ENCODE assay signal across 8 cellular contexts in genomic region chr17:76714822-76715461, GRCh38. TPM values are rescaled to one million over a fixed set of nuclear protein-coding genes. Genes with fewer than 3 reads are reported as not detected.
A peak's percentile ranks its signal among the peaks of the same experiment; 100 is the strongest.
DNase-seq lines count a peak whose midpoint lies in the region; ATAC-seq and TF ChIP-seq lines count a peak whose summit lies in the region.

No MANE protein-coding gene starts in this region.

- H3K9me2 ChIP-seq in HCT116 (ENCODE audit: insufficient read depth): no peaks in the 10 kb centered on the region

- TF ChIP-seq POLR2A in HCT116 (IDR thresholded peaks at IDR 0.05; ENCODE audit: borderline replicate concordance, extremely low read depth, insufficient read depth, insufficient read length): no peak

- CTCF ChIA-PET in HCT116 (lab: Charles Lee): no interaction called here

- peaks cover 23% of the 10 kb centered on the region for H3K79me2 ChIP-seq in HCT116 (ENCODE audit: insufficient read depth, low read length)

- H3K27me3 ChIP-seq in HCT116 (ENCODE audit: insufficient read depth, low read length): no peaks in the 10 kb centered on the region

- ATAC-seq in HCT116: peak; percentile 28
- no peak for ATAC-seq in GM18498 (IDR thresholded peaks at IDR 0.05; ENCODE audit: unreplicated experiment)
- ATAC-seq in GM21619 (IDR thresholded peaks at IDR 0.05; ENCODE audit: unreplicated experiment): no peak

- H3K4me3 ChIP-seq in AG09309 (ENCODE audit: control insufficient read depth, low read depth, low read length): no peak overlapping the region
- H3K4me3 ChIP-seq in HCT116 (replicated peaks in 1 of 2; ENCODE audit: low read depth in 1 of 2, low read length in 2 of 2): no peak overlapping the region

- BruUV-seq in HCT116 (replicated peaks; lab: Mats Ljungman, UMichigan): no TSS peak

- peak overlapping the region; percentile 73 for H3K27ac Mint-ChIP-seq in T-helper 2 cell treated with Interferon-gamma antibody and Interleukin-4, amounts not matched to agents 5 μg/mL and 100 μg/mL, for 36 hours

- peak overlapping the region; percentile 31 for H3K4me3 Mint-ChIP-seq in T-helper 2 cell treated with Interferon-gamma antibody and Interleukin-4, amounts not matched to agents 5 μg/mL and 100 μg/mL, for 36 hours

- H3K9me3 Mint-ChIP-seq in T-helper 2 cell treated with Interferon-gamma antibody and Interleukin-4, amounts not matched to agents 5 μg/mL and 100 μg/mL, for 36 hours: no peaks in the 10 kb centered on the region

- H3K4me1 ChIP-seq in HCT116 (ENCODE audit: control insufficient read depth in 1 of 2, insufficient read depth in 2 of 2, low read length in 2 of 2): peaks cover 9 to 15% of the 10 kb centered on the region in 2 experiments

- DNase-seq in AG09309 (ENCODE audit: low read depth): no peak
- DNase-seq in HCT116 (ENCODE audit: low read depth, low spot score): no peak
- peak; percentile 56 for DNase-seq in T-helper 2 cell treated with Interferon-gamma antibody and Interleukin-4, amounts not matched to agents 5 μg/mL and 100 μg/mL, for 36 hours (ENCODE audit: low spot score)
- peak in 32 of 58 donors; percentile 12 to 85 (median 26) for DNase-seq in anterior cingulate cortex (lab: John Stamatoyannopoulos, UW)
- DNase-seq in iPS-NIHi11 (ENCODE audit: low spot score): peak; percentile 48
- DNase-seq in stimulated activated CD4-positive, alpha-beta T cell treated with anti-CD3 and anti-CD28 coated beads, Interleukin-15, amount 100 ng/mL, for 24 hours: peak; percentile 85

- peaks cover 47% of the 10 kb centered on the region for H3K36me3 Mint-ChIP-seq in T-helper 2 cell treated with Interferon-gamma antibody and Interleukin-4, amounts not matched to agents 5 μg/mL and 100 μg/mL, for 36 hours (ENCODE audit: low read depth)

- peaks cover 42 to 54% of the 10 kb centered on the region in 2 experiments for H3K36me3 ChIP-seq in HCT116 (ENCODE audit: control insufficient read depth in 1 of 2, insufficient read depth in 2 of 2, low read length in 2 of 2)

- H3K27me3 Mint-ChIP-seq in T-helper 2 cell treated with Interferon-gamma antibody and Interleukin-4, amounts not matched to agents 5 μg/mL and 100 μg/mL, for 36 hours (ENCODE audit: low read depth): no peaks in the 10 kb centered on the region

- POLR2A ChIA-PET in HCT116 (lab: Charles Lee): no interaction called here

- H3K4me1 Mint-ChIP-seq in T-helper 2 cell treated with Interferon-gamma antibody and Interleukin-4, amounts not matched to agents 5 μg/mL and 100 μg/mL, for 36 hours (ENCODE audit: low read depth): peaks cover 40% of the 10 kb centered on the region

- H3K9ac ChIP-seq in HCT116 (ENCODE audit: low read length): no peak overlapping the region

- RAD21 ChIA-PET in HCT116 (lab: Charles Lee; ENCODE audit: low non-redundant PET in 1 of 2, low total read pairs in 2 of 2, uncharacterized antibody in 2 of 2, unreplicated experiment in 2 of 2): no interaction called here

- peak; percentile 77 for TF ChIP-seq CTCF in AG09309 (IDR thresholded peaks at IDR 0.05; ENCODE audit: control insufficient read depth, insufficient read depth, low read depth, low read length, missing control alignments)
- TF ChIP-seq CTCF in HCT116 (IDR thresholded peaks at IDR 0.05 in 2 of 3, conservative IDR thresholded peaks at IDR 0.05 in 1 of 3; ENCODE audit: borderline replicate concordance in 1 of 3, insufficient read depth in 1 of 3, low read depth in 2 of 3, low read length in 2 of 3): peak; percentile 87 to 97 (median 88)

- H3K9me3 ChIP-seq in HCT116 (ENCODE audit: control insufficient read depth in 1 of 2, insufficient read depth in 1 of 2, low read depth in 1 of 2, low read length in 2 of 2): no peaks in the 10 kb centered on the region

- H2AFZ ChIP-seq in HCT116 (ENCODE audit: low read depth, low read length, poor library complexity, severe bottlenecking): no peak overlapping the region

- H4K20me1 ChIP-seq in HCT116 (ENCODE audit: insufficient read depth): peaks cover 4% of the 10 kb centered on the region; the same call in 1 of the 2 replicates

- peak; percentile 83 for TF ChIP-seq RAD21 in HCT116 (IDR thresholded peaks at IDR 0.05; ENCODE audit: low read depth)

- 0 out of 2 replicates have a peak overlapping the region, but pooled peaks have one; percentile 0 for H3K27ac ChIP-seq in HCT116 (ENCODE audit: low read depth, low read length)

- H3K4me2 ChIP-seq in HCT116 (ENCODE audit: low read length): no peak overlapping the region

- intact Hi-C loops in HCT116 (cut with micrococcal nuclease): loop anchor here (1.0 kb wide), 1 partner anchor 192 kb away; no protein-coding TSS in a partner anchor

TF ChIP-seq in HCT116, 20 proteins besides CTCF, POLR2A, EP300 and RAD21:
- TF ChIP-seq ZNF274 (IDR thresholded peaks at IDR 0.05; ENCODE audit: low read depth, low read length) (no peak), EZH2phosphoT487 (IDR thresholded peaks at IDR 0.05; ENCODE audit: borderline replicate concordance) (no peak), REST (IDR thresholded peaks at IDR 0.05; ENCODE audit: low read depth) (no peak), SIN3A (IDR thresholded peaks at IDR 0.05; ENCODE audit: low read depth) (0 out of 2 replicates have a peak, but pooled peaks have one; percentile 19), EGR1 (IDR thresholded peaks at IDR 0.05; ENCODE audit: low read depth) (no peak), YY1 (IDR thresholded peaks at IDR 0.05; ENCODE audit: extremely low read depth, insufficient replicate concordance, low read depth, low read length) (no peak)
TF ChIP-seq in HCT116: peak in this region for 1.

RNA-seq across cellular contexts. Expression of gene MXRA7, which starts 4.2 kb away (rescaled TPM):
- 57.1 TPM for total RNA-seq in HCT116 (2021; ENCODE audit: unreplicated experiment)
- polyA plus RNA-seq in HCT116 (2012): 41.8 and 61.1 TPM in 2 replicates

RNA-seq across cellular contexts. Expression of gene JMJD6, which starts 11.5 kb away (rescaled TPM):
- 47.6 TPM for total RNA-seq in HCT116 (2021; ENCODE audit: unreplicated experiment)
- 47.5 and 60.9 TPM in 2 replicates for polyA plus RNA-seq in HCT116 (2012)

RNA-seq across cellular contexts. Expression of gene METTL23, which starts 11.7 kb away (rescaled TPM):
- total RNA-seq in HCT116 (2021; ENCODE audit: unreplicated experiment): 57.8 TPM
- 50.4 and 68.6 TPM in 2 replicates for polyA plus RNA-seq in HCT116 (2012)

RNA-seq across cellular contexts. Expression of gene SRSF2, which starts 22.2 kb away (rescaled TPM):
- 422 TPM for total RNA-seq in HCT116 (2021; ENCODE audit: unreplicated experiment)
- 220 and 291 TPM in 2 replicates for polyA plus RNA-seq in HCT116 (2012)

RNA-seq across cellular contexts. Expression of gene MFSD11, which starts 23.0 kb away (rescaled TPM):
- 24.9 TPM for total RNA-seq in HCT116 (2021; ENCODE audit: unreplicated experiment)
- 8.5 and 11.9 TPM in 2 replicates for polyA plus RNA-seq in HCT116 (2012)

Comparison
In these comparisons a context has a peak if more than half of its experiments do, and no peak if none do; other contexts are left out.
1. DNase-seq: peak in T-helper 2 cell treated with Interferon-gamma antibody and Interleukin-4, amounts not matched to agents 5 μg/mL and 100 μg/mL, for 36 hours (single experiment), anterior cingulate cortex (32 of 58), iPS-NIHi11 (single experiment) and stimulated activated CD4-positive, alpha-beta T cell treated with anti-CD3 and anti-CD28 coated beads, Interleukin-15, amount 100 ng/mL, for 24 hours (single experiment); none in AG09309 (single experiment) and HCT116 (single experiment).